8 cellular contexts compared by ENCODE assay signal in genomic region chr2:60796573-60797509, GRCh38. TPM values are rescaled to one million over a fixed set of nuclear protein-coding genes. Genes with fewer than 3 reads are reported as not detected.
DNase-seq lines count a peak whose midpoint lies in the region; ATAC-seq and FAIRE-seq lines count a peak whose summit lies in the region.

No MANE protein-coding gene starts in this region.

- peaks cover 79% of the 10 kb centered on the region for H3K36me3 Mint-ChIP-seq in activated T-helper 17 cell treated with anti-CD3 and anti-CD28 coated beads, Interleukin-2, amount 50 U/mL, for 72 hours (ENCODE audit: low read depth)
- peaks cover 3 to 24% (median 17%) of the 10 kb centered on the region in 5 donors for H3K36me3 Mint-ChIP-seq in naive thymus-derived CD4-positive, alpha-beta T cell

- peak; percentile 30 for DNase-seq in GM18507 (ENCODE audit: extremely low spot score, insufficient read length, low read depth)
- no peak for DNase-seq in naive thymus-derived CD4-positive, alpha-beta T cell
- DNase-seq in ACHN: no peak
- DNase-seq in activated CD4-positive, alpha-beta T cell treated with anti-CD3 and anti-CD28 coated beads, Interleukin-2, amount 50 U/mL, for 1 hour: no peak
- DNase-seq in GM19240 (ENCODE audit: insufficient read length, low spot score): no peak

- H3K27ac Mint-ChIP-seq in activated T-helper 17 cell treated with anti-CD3 and anti-CD28 coated beads, Interleukin-2, amount 50 U/mL, for 72 hours: peak overlapping the region; percentile 64
- H3K27ac Mint-ChIP-seq in naive thymus-derived CD4-positive, alpha-beta T cell: peak overlapping the region in 7 of 9 donors; percentile 8 to 69 (median 49)

- H3K4me1 Mint-ChIP-seq in activated T-helper 17 cell treated with anti-CD3 and anti-CD28 coated beads, Interleukin-2, amount 50 U/mL, for 72 hours: peaks cover 9% of the 10 kb centered on the region
- H3K4me1 Mint-ChIP-seq in naive thymus-derived CD4-positive, alpha-beta T cell: peaks cover 0 to 16% (median 2%) of the 10 kb centered on the region in 7 donors

- in situ Hi-C loops in ACHN (cut with HindIII; ENCODE audit: low pct_ligation_motif_present, low pct_unique_long_range_greater_than_20kb, low sequenced_read_pairs): no loop called here

- no peaks in the 10 kb centered on the region for H3K9me3 Mint-ChIP-seq in activated T-helper 17 cell treated with anti-CD3 and anti-CD28 coated beads, Interleukin-2, amount 50 U/mL, for 72 hours
- no peaks in the 10 kb centered on the region for H3K9me3 Mint-ChIP-seq in naive thymus-derived CD4-positive, alpha-beta T cell

- H3K4me1 ChIP-seq in naive thymus-derived CD4-positive, alpha-beta T cell (ENCODE audit: control insufficient read depth in 2 of 2, insufficient read depth in 2 of 2, low read length in 2 of 2): peaks cover 0 to 7% of the 10 kb centered on the region in 2 donors

- ATAC-seq in HG03442 (IDR thresholded peaks at IDR 0.05; ENCODE audit: unreplicated experiment): peak; percentile 66
- peak; percentile 68 for ATAC-seq in activated T-helper 17 cell treated with anti-CD3 and anti-CD28 coated beads, Interleukin-2, amount 50 U/mL, for 72 hours (replicated peaks)
- peak; percentile 85 for ATAC-seq in naive thymus-derived CD4-positive, alpha-beta T cell
- no peak for ATAC-seq in GM21526 (IDR thresholded peaks at IDR 0.05; ENCODE audit: low FRiP score, unreplicated experiment)

- H3K27ac ChIP-seq in naive thymus-derived CD4-positive, alpha-beta T cell (ENCODE audit: low read depth, low read length): no peak overlapping the region

- POLR2A ChIA-PET in naive thymus-derived CD4-positive, alpha-beta T cell (lab: Charles Lee): no interaction called here

- peak; percentile 80 for FAIRE-seq in GM18507 (lab: Jason Lieb, UNC)

- CTCF ChIA-PET in naive thymus-derived CD4-positive, alpha-beta T cell (lab: Charles Lee): interaction anchor here (0.7 kb wide), 2 partner anchors 117 to 193 kb away, joined by 3 to 4 read pairs; no protein-coding TSS in a partner anchor

- no peaks in the 10 kb centered on the region for H3K27me3 Mint-ChIP-seq in activated T-helper 17 cell treated with anti-CD3 and anti-CD28 coated beads, Interleukin-2, amount 50 U/mL, for 72 hours
- H3K27me3 Mint-ChIP-seq in naive thymus-derived CD4-positive, alpha-beta T cell: no peaks in the 10 kb centered on the region

- H3K9me3 ChIP-seq in naive thymus-derived CD4-positive, alpha-beta T cell (ENCODE audit: control insufficient read depth in 2 of 3, low read length in 3 of 3): no peaks in the 10 kb centered on the region

- H3K4me3 Mint-ChIP-seq in activated T-helper 17 cell treated with anti-CD3 and anti-CD28 coated beads, Interleukin-2, amount 50 U/mL, for 72 hours: peak overlapping the region; percentile 29
- peak overlapping the region in 1 of 10 donors; percentile 24 for H3K4me3 Mint-ChIP-seq in naive thymus-derived CD4-positive, alpha-beta T cell

- no peak overlapping the region for H3K4me3 ChIP-seq in naive thymus-derived CD4-positive, alpha-beta T cell (ENCODE audit: low read length)

- no peaks in the 10 kb centered on the region for H3K27me3 ChIP-seq in naive thymus-derived CD4-positive, alpha-beta T cell (ENCODE audit: control insufficient read depth in 2 of 2, insufficient read depth in 2 of 2, low read length in 2 of 2)

- peaks cover 6 to 59% (median 9%) of the 10 kb centered on the region in 3 experiments for H3K36me3 ChIP-seq in naive thymus-derived CD4-positive, alpha-beta T cell (ENCODE audit: control insufficient read depth in 2 of 3, insufficient read depth in 3 of 3, low read length in 3 of 3)

- intact Hi-C loops in naive thymus-derived CD4-positive, alpha-beta T cell (cut with micrococcal nuclease): loop anchor here in 1 of 2 donors (1.0 kb wide), 1 partner anchor 22 kb away; no protein-coding TSS in a partner anchor

RNA-seq across cellular contexts. Expression of gene PAPOLG, which starts 40.8 kb away (rescaled TPM):
- total RNA-seq in activated T-helper 17 cell treated with anti-CD3 and anti-CD28 coated beads, Interleukin-2, amount 50 U/mL, for 72 hours: 10 to 100 TPM; 10.7 to 15.8 TPM
- 10 to 100 TPM; 15.1 to 42.4 (median 22.9) TPM for total RNA-seq in naive thymus-derived CD4-positive, alpha-beta T cell
- polyA plus RNA-seq in naive thymus-derived CD4-positive, alpha-beta T cell: 10 to 100 TPM; 14.9 to 20.4 TPM
